11 cellular contexts compared by ENCODE assay signal in genomic region chr17:63932721-63933120, GRCh38. TPM values are rescaled to one million over a fixed set of nuclear protein-coding genes. Genes with fewer than 3 reads are reported as not detected.
DNase-seq lines count a peak whose midpoint lies in the region; ATAC-seq and TF ChIP-seq lines count a peak whose summit lies in the region.
"Had no signal": no experiment of that assay in that cellular context is flagged by ENCODE, and none has a peak within 500 bp of the region (broad histone marks: within the 10 kb centered on the region; RNA-seq: fewer than 3 reads in every experiment).

No MANE protein-coding gene starts in this region.

- peak overlapping the region; percentile 59 for H2BK15ac ChIP-seq in neuronal stem cell (ENCODE audit: low read length)

- intact Hi-C loops in activated naive CD4-positive, alpha-beta T cell treated with anti-CD3 and anti-CD28 coated beads for 36 hours (cut with micrococcal nuclease), result loop anchor here (1.0 to 5.0 kb wide), 3 partner anchors 14 to 95 kb away; no protein-coding TSS in a partner anchor
- intact Hi-C loops in A673 (cut with micrococcal nuclease; ENCODE audit: unreplicated experiment), result no loop called here

- H3K27me3 ChIP-seq in neuronal stem cell (ENCODE audit: control insufficient read depth in 3 of 3, insufficient read depth in 3 of 3, low read depth in 1 of 3, low read length in 3 of 3) (peaks cover 0 to 6% (median 0%) of the 10 kb centered on the region in 3 experiments), A673 (replicated peaks; ENCODE audit: insufficient read depth, low read depth, low read length, poor library complexity) (no peaks in the 10 kb centered on the region), endodermal cell (ENCODE audit: control insufficient read depth, insufficient read depth, low read length, poor library complexity, severe bottlenecking) (no peaks in the 10 kb centered on the region)
- H3K27me3 ChIP-seq: upper lobe of right lung had no signal

- H2BK12ac ChIP-seq in neuronal stem cell (ENCODE audit: low read length), result no peak overlapping the region

- H3K18ac ChIP-seq in neuronal stem cell (ENCODE audit: low read length), result no peak overlapping the region

- H3K9ac ChIP-seq in neuronal stem cell (ENCODE audit: low read depth, low read length, poor library complexity) (no peak overlapping the region), endodermal cell (ENCODE audit: extremely low read depth, low read length, poor library complexity, severe bottlenecking) (no peak overlapping the region)

- H3K36me3 ChIP-seq in HEK293 (ENCODE audit: control insufficient read depth in 2 of 2, insufficient read depth in 1 of 2, low read length in 2 of 2) (no peaks in the 10 kb centered on the region), neuronal stem cell (replicated peaks in 1 of 2; ENCODE audit: control insufficient read depth in 2 of 2, insufficient read depth in 2 of 2, low read length in 2 of 2) (no peaks in the 10 kb centered on the region), A673 (ENCODE audit: insufficient read depth, low read length, poor library complexity, severe bottlenecking) (no peaks in the 10 kb centered on the region), endodermal cell (ENCODE audit: control insufficient read depth, insufficient read depth, low read length) (no peaks in the 10 kb centered on the region)
- H3K36me3 ChIP-seq: upper lobe of right lung had no signal

- no TSS peak for BruUV-seq in A673 (replicated peaks; lab: Mats Ljungman, UMichigan)

- H4K8ac ChIP-seq in neuronal stem cell (ENCODE audit: low read depth, low read length), result no peak overlapping the region

- in situ Hi-C loops in G401 (cut with HindIII; ENCODE audit: low sequenced_read_pairs), result no loop called here

- H3K4me1 ChIP-seq in HEK293 (ENCODE audit: control insufficient read depth, insufficient read depth, low read length) (no peaks in the 10 kb centered on the region), neuronal stem cell (ENCODE audit: control insufficient read depth in 2 of 2, insufficient read depth in 1 of 2, low read depth in 1 of 2, low read length in 2 of 2) (peaks cover 2 to 10% of the 10 kb centered on the region in 2 donors), A673 (ENCODE audit: insufficient read depth, low read length, poor library complexity, severe bottlenecking) (peaks cover 15% of the 10 kb centered on the region), endodermal cell (ENCODE audit: control insufficient read depth, insufficient read depth, low read length) (no peaks in the 10 kb centered on the region)

- H3K27me3 Mint-ChIP-seq in activated naive CD4-positive, alpha-beta T cell treated with anti-CD3 and anti-CD28 coated beads for 36 hours (ENCODE audit: low read depth), result no peaks in the 10 kb centered on the region
- H3K27me3 Mint-ChIP-seq in T-cell (no peaks in the 10 kb centered on the region), endodermal cell (ENCODE audit: insufficient read depth) (no peaks in the 10 kb centered on the region)

- H3K79me1 ChIP-seq in neuronal stem cell (ENCODE audit: low read depth, low read length), result no peaks in the 10 kb centered on the region

- H3K36me3 Mint-ChIP-seq in activated naive CD4-positive, alpha-beta T cell treated with anti-CD3 and anti-CD28 coated beads for 36 hours (ENCODE audit: low read depth), result peaks cover 7% of the 10 kb centered on the region
- H3K36me3 Mint-ChIP-seq in T-cell (peaks cover 6% of the 10 kb centered on the region), endodermal cell (ENCODE audit: low read depth) (no peaks in the 10 kb centered on the region)

- no peak overlapping the region for H3K4me2 ChIP-seq in neuronal stem cell (ENCODE audit: insufficient read depth, low read length, poor library complexity, severe bottlenecking)

- no peaks in the 10 kb centered on the region for H3K9me3 Mint-ChIP-seq in activated naive CD4-positive, alpha-beta T cell treated with anti-CD3 and anti-CD28 coated beads for 36 hours
- H3K9me3 Mint-ChIP-seq in T-cell (no peaks in the 10 kb centered on the region), endodermal cell (no peaks in the 10 kb centered on the region)

- CTCF ChIA-PET in activated naive CD4-positive, alpha-beta T cell treated with anti-CD3 and anti-CD28 coated beads for 36 hours (lab: Charles Lee), result interaction anchor here (0.6 to 5.5 kb wide), 9 partner anchors 14 to 359 kb away, joined by 3 to 50 read pairs (median 4); partner anchors contain the start of gene GH1
- CTCF ChIA-PET in HEK293 (lab: Yijun Ruan, JAX) (interaction anchor here (0.6 to 2.0 kb wide), 3 partner anchors 9 to 318 kb away, joined by 3 to 11 read pairs (median 5); partner anchors contain the start of gene GH1), T-cell (lab: Charles Lee) (interaction anchor here in 1 of 2 donors (0.6 to 3.0 kb wide), 3 partner anchors 13 to 182 kb away, joined by 3 to 8 read pairs (median 5); no protein-coding TSS in a partner anchor), A673 (lab: Charles Lee) (no interaction called here)

- no peak for DNase-seq in activated naive CD4-positive, alpha-beta T cell treated with anti-CD3 and anti-CD28 coated beads for 36 hours
- no peak for DNase-seq in activated naive CD4-positive, alpha-beta T cell treated with Interleukin-2 at 50 U/mL for 16 hours
- DNase-seq in T-cell (no peak), neuronal stem cell (ENCODE audit: low spot score) (no peak), G401 (ENCODE audit: low spot score) (no peak), A673 (ENCODE audit: low spot score) (no peak), endodermal cell (no peak)
- DNase-seq: hippocampal formation, PC-3, upper lobe of right lung had no signal

- TF ChIP-seq CTCF in HEK293 (tag by site-specific recombination; IDR thresholded peaks at IDR 0.05), result no peak
- TF ChIP-seq CTCF in A673 (conservative IDR thresholded peaks at IDR 0.05; ENCODE audit: low read depth, low read length), result no peak
- TF ChIP-seq CTCF in endodermal cell (conservative IDR thresholded peaks at IDR 0.05), result no peak

- H3K27ac ChIP-seq in HEK293 (ENCODE audit: extremely low read depth, low read depth, low read length) (no peak overlapping the region), neuronal stem cell (replicated peaks; ENCODE audit: low read length) (no peak overlapping the region), A673 (ENCODE audit: low read depth, low read length, poor library complexity, severe bottlenecking) (no peak overlapping the region), endodermal cell (ENCODE audit: low read depth, low read length) (no peak overlapping the region)
- H3K27ac ChIP-seq: upper lobe of right lung had no signal

- no peak overlapping the region for H2BK5ac ChIP-seq in neuronal stem cell (ENCODE audit: low read length)

- no peak overlapping the region for H3K4ac ChIP-seq in neuronal stem cell (ENCODE audit: low read length)

- H2AK5ac ChIP-seq in neuronal stem cell (ENCODE audit: low read depth, low read length), result no peak overlapping the region

- no peak overlapping the region for H3K14ac ChIP-seq in neuronal stem cell (ENCODE audit: low read length)

- H3K23ac ChIP-seq in neuronal stem cell (ENCODE audit: low read depth, low read length, poor library complexity), result no peak overlapping the region

- POLR2A ChIA-PET in HEK293 (lab: Yijun Ruan, JAX), result no interaction called here
- POLR2A ChIA-PET in T-cell (lab: Charles Lee), result interaction anchor here in 1 of 2 donors (0.8 kb wide), 1 partner anchor 88 kb away, joined by 4 read pairs; the partner anchor contains the start of gene ICAM2
- POLR2A ChIA-PET in A673 (lab: Charles Lee; ENCODE audit: low non-redundant PET), result no interaction called here

- H3K9me3 ChIP-seq in HEK293 (ENCODE audit: control insufficient read depth, insufficient read depth, low read depth, low read length), result no peaks in the 10 kb centered on the region
- H3K9me3 ChIP-seq in neuronal stem cell (replicated peaks in 1 of 2; ENCODE audit: control insufficient read depth in 2 of 2, insufficient read depth in 1 of 2, low read depth in 1 of 2, low read length in 2 of 2), result no peaks in the 10 kb centered on the region
- no peaks in the 10 kb centered on the region for H3K9me3 ChIP-seq in A673 (ENCODE audit: low read depth, low read length, poor library complexity, severe bottlenecking)
- H3K9me3 ChIP-seq in endodermal cell (ENCODE audit: control insufficient read depth, low read length), result no peaks in the 10 kb centered on the region
- H3K9me3 ChIP-seq: upper lobe of right lung had no signal

- H3K27ac Mint-ChIP-seq in activated naive CD4-positive, alpha-beta T cell treated with anti-CD3 and anti-CD28 coated beads for 36 hours, result peak overlapping the region; percentile 76
- H3K27ac Mint-ChIP-seq in T-cell (peak overlapping the region; percentile 95 to 97), endodermal cell (no peak overlapping the region)

- WGBS in neuronal stem cell (ENCODE audit: extremely low coverage in 2 of 2, insufficient read length in 2 of 2, insufficient replicate concordance in 1 of 2), 2 donors, result no CpG with 5 or more reads among the region's 4 CpGs
- WGBS in endodermal cell (ENCODE audit: insufficient coverage in 1 of 2, insufficient read length in 1 of 2), 2 experiments, result 93 to 100% methylated on average over 2 to 4 of the region's 4 CpGs

- peaks cover 17% of the 10 kb centered on the region for H3K4me1 Mint-ChIP-seq in activated naive CD4-positive, alpha-beta T cell treated with anti-CD3 and anti-CD28 coated beads for 36 hours (ENCODE audit: low read depth)
- H3K4me1 Mint-ChIP-seq in T-cell, result peaks cover 22 to 35% (median 28%) of the 10 kb centered on the region in 3 donors
- H3K4me1 Mint-ChIP-seq in endodermal cell, result no peaks in the 10 kb centered on the region

- no peak overlapping the region for H2BK120ac ChIP-seq in neuronal stem cell (ENCODE audit: low read depth, low read length)

- H3K4me3 ChIP-seq in HEK293 (ENCODE audit: low read depth, low read length), result no peak overlapping the region
- H3K4me3 ChIP-seq in neuronal stem cell (ENCODE audit: low read length in 2 of 2), result no peak overlapping the region
- no peak overlapping the region for H3K4me3 ChIP-seq in A673 (ENCODE audit: low read depth, low read length, poor library complexity, severe bottlenecking)
- no peak overlapping the region for H3K4me3 ChIP-seq in endodermal cell (ENCODE audit: low read length)

- no peak overlapping the region for H4K91ac ChIP-seq in neuronal stem cell (ENCODE audit: low read depth, low read length, poor library complexity)

- no peak overlapping the region for H2AFZ ChIP-seq in neuronal stem cell (ENCODE audit: low read length)

- ATAC-seq in T-cell (replicated peaks in 1 of 4), result no peak
- ATAC-seq: PC-3, upper lobe of right lung had no signal

- H3K4me3 Mint-ChIP-seq in activated naive CD4-positive, alpha-beta T cell treated with anti-CD3 and anti-CD28 coated beads for 36 hours, result peak overlapping the region; percentile 93
- H3K4me3 Mint-ChIP-seq in T-cell (peak overlapping the region; percentile 82 to 90 (median 83)), endodermal cell (no peak overlapping the region)

RNA-seq across cellular contexts. Expression of gene CD79B, which starts 0.6 kb away (rescaled TPM):
- 10 to 100 TPM; 24.2 to 24.3 TPM for total RNA-seq in activated naive CD4-positive, alpha-beta T cell treated with anti-CD3 and anti-CD28 coated beads for 36 hours
- total RNA-seq in T-cell (10 to 100 TPM; 13.4 to 53.1 (median 27.7) TPM), A673 (2021) (0.39 and 0.72 TPM in 2 replicates), endodermal cell (under 1 TPM; 0.35 to 0.44 TPM)
- 0.71 TPM for polyA plus RNA-seq in neuronal stem cell (2013, experiment 1 of 2)
- 0.79 TPM for polyA plus RNA-seq in neuronal stem cell (2013, experiment 2 of 2)
- 1.3 TPM in 1 of 2 replicates, not detected in the other for total RNA-seq in G401 (2014; rRNA removed; shearing (Covaris generic))
- 0.61 TPM for polyA plus RNA-seq in endodermal cell (2013, experiment 1 of 2)
- polyA plus RNA-seq in endodermal cell (2013, experiment 2 of 2), result 0.99 TPM
- total RNA-seq: PC-3 had no signal

RNA-seq across cellular contexts. Expression of gene GH1, which starts 14.1 kb away (rescaled TPM):
- not detected for total RNA-seq in activated naive CD4-positive, alpha-beta T cell treated with anti-CD3 and anti-CD28 coated beads for 36 hours
- not detected for total RNA-seq in T-cell
- 0.08 TPM for polyA plus RNA-seq in neuronal stem cell (2013, experiment 1 of 2)
- polyA plus RNA-seq in neuronal stem cell (2013, experiment 2 of 2), result 0.24 TPM
- total RNA-seq in G401 (2014; rRNA removed; shearing (Covaris generic)), result not detected in 2 replicates
- total RNA-seq in A673 (2021), result not detected in 2 replicates
- total RNA-seq in endodermal cell, result not detected
- polyA plus RNA-seq in endodermal cell (2013, experiment 1 of 2), result not detected
- polyA plus RNA-seq in endodermal cell (2013, experiment 2 of 2), result not detected
- total RNA-seq: PC-3, upper lobe of right lung had no signal

RNA-seq across cellular contexts. Expression of gene CSHL1, which starts 21.7 kb away (rescaled TPM):
- total RNA-seq in activated naive CD4-positive, alpha-beta T cell treated with anti-CD3 and anti-CD28 coated beads for 36 hours, result not detected
- not detected for total RNA-seq in T-cell
- polyA plus RNA-seq in neuronal stem cell (2013, experiment 1 of 2), result not detected
- not detected for polyA plus RNA-seq in neuronal stem cell (2013, experiment 2 of 2)
- total RNA-seq in G401 (2014; rRNA removed; shearing (Covaris generic)), result not detected in 2 replicates
- total RNA-seq in A673 (2021), result not detected in 2 replicates
- not detected for total RNA-seq in endodermal cell
- not detected for polyA plus RNA-seq in endodermal cell (2013, experiment 1 of 2)
- polyA plus RNA-seq in endodermal cell (2013, experiment 2 of 2), result not detected
- total RNA-seq: PC-3, upper lobe of right lung had no signal

RNA-seq across cellular contexts. Expression of gene CSH1, which starts 36.3 kb away (rescaled TPM):
- total RNA-seq in activated naive CD4-positive, alpha-beta T cell treated with anti-CD3 and anti-CD28 coated beads for 36 hours, result not detected
- total RNA-seq in T-cell (not detected), A673 (2021) (not detected in 2 replicates), endodermal cell (under 1 TPM in 1 of 2 donors, not detected in 1; 0.64 TPM)
- polyA plus RNA-seq in neuronal stem cell (2013, experiment 1 of 2), result not detected
- not detected for polyA plus RNA-seq in neuronal stem cell (2013, experiment 2 of 2)
- total RNA-seq in G401 (2014; rRNA removed; shearing (Covaris generic)), result not detected in 2 replicates
- polyA plus RNA-seq in endodermal cell (2013, experiment 1 of 2), result not detected
- not detected for polyA plus RNA-seq in endodermal cell (2013, experiment 2 of 2)
- total RNA-seq: PC-3, upper lobe of right lung had no signal

RNA-seq across cellular contexts. Expression of gene SCN4A, which starts 40.0 kb away (rescaled TPM):
- total RNA-seq in activated naive CD4-positive, alpha-beta T cell treated with anti-CD3 and anti-CD28 coated beads for 36 hours, result under 1 TPM; 0.10 to 0.47 TPM
- total RNA-seq in T-cell, result under 1 TPM in 3 of 5 donors, not detected in 2; 0.13 to 0.18 (median 0.13) TPM
- 3.9 TPM for polyA plus RNA-seq in neuronal stem cell (2013, experiment 1 of 2)
- 3.8 TPM for polyA plus RNA-seq in neuronal stem cell (2013, experiment 2 of 2)
- not detected in 2 replicates for total RNA-seq in G401 (2014; rRNA removed; shearing (Covaris generic))
- total RNA-seq in A673 (2021), result 0.56 and 0.79 TPM in 2 replicates
- 1 to 10 TPM; 3.9 to 4.4 TPM for total RNA-seq in endodermal cell
- polyA plus RNA-seq in endodermal cell (2013, experiment 1 of 2), result 2.5 TPM
- 2.1 TPM for polyA plus RNA-seq in endodermal cell (2013, experiment 2 of 2)
- total RNA-seq: PC-3, upper lobe of right lung had no signal
